Comparison of ENCODE assay signal across 27 cellular contexts in the genomic region with DNA sequence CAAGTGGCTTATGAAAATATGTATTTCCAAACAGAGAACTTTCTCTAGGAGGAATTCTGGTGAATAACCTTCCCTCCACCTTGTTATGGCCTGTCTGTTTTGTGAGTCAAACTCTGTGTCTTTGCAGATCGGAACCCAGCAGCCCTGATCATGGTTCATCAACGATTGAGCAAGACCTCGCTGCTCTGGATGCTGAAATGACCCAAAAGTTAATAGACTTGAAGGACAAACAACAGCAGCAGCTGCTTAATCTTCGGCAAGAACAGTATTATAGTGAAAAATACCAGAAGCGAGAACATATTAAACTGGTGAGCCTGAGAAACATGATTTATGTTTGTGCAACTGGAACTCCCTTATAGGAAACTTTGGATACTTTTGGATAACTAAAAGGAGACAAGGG.
"Had no signal": no experiment of that assay in that cellular context is flagged by ENCODE, and none has a peak within 500 bp of the region (broad histone marks: within the 10 kb centered on the region; RNA-seq: fewer than 3 reads in every experiment).

No MANE protein-coding gene starts in this region.

- H2AFZ ChIP-seq: hepatocyte had no signal

- DNase-seq: activated CD4-positive, alpha-beta T cell treated with anti-CD3 and anti-CD28 coated beads for 48 hours; activated CD4-positive, alpha-beta T cell treated with anti-CD3 and anti-CD28 coated beads, Interleukin-2, amount 50 U/mL, for 48 hours; activated CD8-positive, alpha-beta memory T cell treated with anti-CD3 and anti-CD28 coated beads for 24 hours; activated effector memory CD4-positive, alpha-beta T cell treated with anti-CD3 and anti-CD28 coated beads, Interleukin-2, amount 50 U/mL, for 16 hours; activated naive CD4-positive, alpha-beta T cell treated with anti-CD3 and anti-CD28 coated beads for 36 hours; activated naive CD8-positive, alpha-beta T cell treated with anti-CD3 and anti-CD28 coated beads for 36 hours; amniotic stem cell; central memory CD4-positive, alpha-beta T cell; endodermal cell; glutamatergic neuron; left cardiac atrium; left ventricle myocardium superior; naive B cell; nephron progenitor cell; ovary; spleen; stimulated activated naive CD4-positive, alpha-beta T cell; tibial artery; upper lobe of right lung had no signal

- H3K4me3 ChIP-seq: esophagus muscularis mucosa, hepatocyte, ovary, prostate gland, spleen, suprapubic skin, tibial artery, upper lobe of right lung had no signal

- H3K27ac ChIP-seq: esophagus muscularis mucosa, hepatocyte, ovary, prostate gland, spleen, suprapubic skin, tibial artery, upper lobe of right lung, VCaP had no signal

- H3K27me3 ChIP-seq: esophagus muscularis mucosa, hepatocyte, ovary, spleen, suprapubic skin, tibial artery, upper lobe of right lung had no signal

- H3K36me3 ChIP-seq: ovary, prostate gland, spleen, suprapubic skin, tibial artery, upper lobe of right lung had no signal

- H3K79me2 ChIP-seq: hepatocyte had no signal

- H3K9me3 ChIP-seq: esophagus muscularis mucosa, ovary, prostate gland, spleen, suprapubic skin, tibial artery, upper lobe of right lung had no signal

- H3K4me1 ChIP-seq: esophagus muscularis mucosa, prostate gland, spleen, suprapubic skin, upper lobe of right lung had no signal

- ATAC-seq: left cardiac atrium, left ventricle myocardium superior, upper lobe of right lung had no signal

- H3K4me2 ChIP-seq: hepatocyte had no signal

- FAIRE-seq: frontal cortex, keratinocyte, TTC549 had no signal
